In the genomic region with DNA sequence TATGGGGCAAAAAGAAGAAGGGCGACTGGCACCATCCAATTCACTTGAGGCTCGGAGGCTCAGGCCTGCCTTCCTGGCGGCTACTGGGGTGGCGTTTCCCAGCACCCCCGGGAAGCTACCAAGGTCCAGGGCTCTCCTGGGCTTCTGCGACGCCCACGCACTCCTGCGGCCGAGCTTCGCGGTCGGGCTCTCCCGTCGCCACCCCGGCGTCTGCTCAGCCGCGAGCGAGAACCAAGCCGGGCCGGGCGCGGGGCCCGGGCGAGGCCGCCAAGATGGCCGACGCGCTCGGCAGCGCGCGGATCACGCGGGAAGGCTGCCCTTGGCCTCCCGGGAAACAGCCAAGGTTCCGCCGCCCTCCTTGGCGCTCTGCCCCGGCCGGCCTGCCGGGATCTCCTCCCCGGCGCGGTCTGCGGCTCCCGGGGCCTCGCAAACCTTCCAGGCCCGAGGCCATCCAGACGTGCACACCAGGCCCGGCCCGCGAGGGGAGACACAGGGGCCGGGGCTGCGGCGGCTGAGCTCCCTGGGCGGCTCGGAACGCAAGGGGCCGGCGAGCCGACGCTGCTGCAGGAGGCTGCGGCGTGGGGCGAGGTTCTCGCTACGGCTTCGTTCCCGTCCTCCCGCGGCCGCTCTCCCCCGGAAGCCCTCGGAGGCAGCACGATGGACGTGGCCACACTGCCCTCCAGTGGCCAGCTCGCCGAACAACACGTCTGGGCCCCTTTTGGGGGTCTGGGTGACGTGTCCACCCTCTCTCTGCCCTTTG, we compare ENCODE assay signal across 8 cellular contexts. TPM values are rescaled to one million over a fixed set of nuclear protein-coding genes. Genes with fewer than 3 reads are reported as not detected.
A peak's percentile ranks its signal among the peaks of the same experiment; 100 is the strongest.
DNase-seq lines count a peak whose midpoint lies in the region; ATAC-seq and TF ChIP-seq lines count a peak whose summit lies in the region.

No MANE protein-coding gene starts in this region.

- peak overlapping the region; percentile 96 to 100 (median 98) for H3K27ac ChIP-seq in heart left ventricle
- H3K27ac ChIP-seq in upper lobe of left lung, result peak overlapping the region; percentile 96 to 100 (median 98)

- intact Hi-C loops in heart left ventricle (cut with DNase I), result loop anchor here (1.0 to 10.0 kb wide), 19 partner anchors 21 to 980 kb away; no protein-coding TSS in a partner anchor
- intact Hi-C loops in posterior vena cava (cut with DNase I), result loop anchor here (2.0 to 10.0 kb wide), 5 partner anchors 22 to 884 kb away; no protein-coding TSS in a partner anchor

- H3K27me3 ChIP-seq in adipocyte (replicated peaks; ENCODE audit: control insufficient read depth, insufficient read depth, low read length) (no peaks in the 10 kb centered on the region), heart left ventricle (no peaks in the 10 kb centered on the region), upper lobe of left lung (no peaks in the 10 kb centered on the region)

- H3K9ac ChIP-seq in adipocyte (ENCODE audit: low read length), result peak overlapping the region; percentile 91

- TF ChIP-seq EP300 in upper lobe of left lung (IDR thresholded peaks at IDR 0.05), result peak in 1 of 4 donors; percentile 35

- TF ChIP-seq POLR2A in heart left ventricle (IDR thresholded peaks at IDR 0.05) (peak in 1 of 2 donors; percentile 51), upper lobe of left lung (IDR thresholded peaks at IDR 0.05) (peak in 2 of 4 donors; percentile 65 to 85)

- peak overlapping the region; percentile 67 for H3K4me3 ChIP-seq in adipocyte (ENCODE audit: low read length)
- peak overlapping the region; percentile 17 to 70 (median 56) for H3K4me3 ChIP-seq in heart left ventricle
- H3K4me3 ChIP-seq in upper lobe of left lung, result peak overlapping the region in 3 of 4 donors; percentile 43 to 56 (median 55)

- peaks cover 37% of the 10 kb centered on the region for H3K4me1 ChIP-seq in adipocyte (ENCODE audit: control insufficient read depth, insufficient read depth, low read length)
- peaks cover 0 to 61% (median 36%) of the 10 kb centered on the region in 12 donors for H3K4me1 ChIP-seq in heart left ventricle
- peaks cover 37 to 56% (median 40%) of the 10 kb centered on the region in 4 donors for H3K4me1 ChIP-seq in upper lobe of left lung

- ATAC-seq in HG02588 (IDR thresholded peaks at IDR 0.05; ENCODE audit: unreplicated experiment) (peak; percentile 43), heart left ventricle (peak; percentile 89 to 96 (median 94)), upper lobe of left lung (ENCODE audit: low FRiP score in 2 of 2) (peak; percentile 93 to 96)

- TF ChIP-seq CTCF in GM10266 (IDR thresholded peaks at IDR 0.05; ENCODE audit: control insufficient read depth, insufficient read depth, low read depth, missing control alignments) (peak; percentile 94), heart left ventricle (IDR thresholded peaks at IDR 0.05) (peak in 11 of 12 donors; percentile 94 to 99 (median 97)), upper lobe of left lung (IDR thresholded peaks at IDR 0.05) (peak; percentile 95 to 100 (median 100))

- 4 to 25% (median 8%) methylated on average over 10 to 82 of the region's 82 CpGs for WGBS in heart left ventricle, 4 donors
- WGBS in upper lobe of left lung, 2 donors, result 3 to 5% methylated on average over 35 of the region's 82 CpGs

- H3K36me3 ChIP-seq in adipocyte (ENCODE audit: control insufficient read depth, insufficient read depth, low read length, severe bottlenecking) (no peaks in the 10 kb centered on the region), heart left ventricle (no peaks in the 10 kb centered on the region), upper lobe of left lung (no peaks in the 10 kb centered on the region)

- H3K9me3 ChIP-seq in adipocyte (ENCODE audit: control insufficient read depth, low read length), result no peaks in the 10 kb centered on the region
- H3K9me3 ChIP-seq in heart left ventricle, result no peaks in the 10 kb centered on the region
- H3K9me3 ChIP-seq in upper lobe of left lung, result no peaks in the 10 kb centered on the region

- DNase-seq in GM10266 (ENCODE audit: extremely low spot score) (peak; percentile 88), NCI-H1092 (lab: John Stamatoyannopoulos, UW) (peak; percentile 88), SW480 (ENCODE audit: low spot score) (peak; percentile 92), adipocyte (ENCODE audit: low read depth) (peak; percentile 96), heart left ventricle (peak; percentile 91 to 96 (median 92)), posterior vena cava (ENCODE audit: low spot score) (peak; percentile 97), upper lobe of left lung (peak; percentile 95 to 97)

RNA-seq across cellular contexts. Expression of gene ZFP36L1, which starts 23.5 kb away (rescaled TPM):
- total RNA-seq in heart left ventricle (100 to 1,000 TPM in 3 of 9 donors, 10 to 100 TPM in 6; 47.8 to 183 (median 68.9) TPM), posterior vena cava (100 to 1,000 TPM; 311 to 319 TPM), upper lobe of left lung (100 to 1,000 TPM; 268 to 511 (median 385) TPM)
- polyA plus RNA-seq in heart left ventricle, result 10 to 100 TPM; 21.2 to 84.5 TPM

Comparison
In these comparisons a context has a peak if more than half of its experiments do, and no peak if none do; other contexts are left out.
1. Peak in every context shown above with its lines: DNase-seq, ATAC-seq, H3K4me3 ChIP-seq and H3K27ac ChIP-seq.
2. ATAC-seq: peak in every context shown above with its lines; median percentile 94 in upper lobe of left lung; 94 in heart left ventricle; 43 in HG02588.